ENCODE assay signal across 18 cellular contexts in the genomic region with DNA sequence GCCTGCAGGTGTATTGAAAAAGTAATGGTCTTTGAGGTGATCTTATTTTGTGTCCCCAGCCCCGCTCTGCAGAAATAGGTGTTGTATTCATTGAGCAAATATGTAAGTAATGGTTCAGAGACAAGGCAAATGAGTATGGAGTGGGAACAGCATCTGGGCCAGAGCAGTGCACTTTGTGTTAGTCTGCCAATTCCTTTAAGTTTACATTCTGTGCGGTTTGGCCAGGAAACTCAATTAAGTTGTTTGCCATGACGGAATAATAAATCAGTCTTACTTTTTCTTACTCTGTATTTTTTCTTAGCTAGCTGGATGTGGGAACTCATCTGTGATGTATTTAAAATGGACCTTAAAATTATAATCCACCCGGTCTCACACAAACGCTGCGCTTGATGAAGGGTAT. TPM values are rescaled to one million over a fixed set of nuclear protein-coding genes. Genes with fewer than 3 reads are reported as not detected.
A peak's percentile ranks its signal among the peaks of the same experiment; 100 is the strongest.
DNase-seq lines count a peak whose midpoint lies in the region; TF ChIP-seq lines count a peak whose summit lies in the region.
"Had no signal": no experiment of that assay in that cellular context is flagged by ENCODE, and none has a peak within 500 bp of the region (broad histone marks: within the 10 kb centered on the region; RNA-seq: fewer than 3 reads in every experiment).

No MANE protein-coding gene starts in this region.

- CTCF ChIA-PET in AG04450 (lab: Charles Lee), result no interaction called here

- H3K79me2 ChIP-seq in fibroblast of lung (ENCODE audit: control insufficient read depth, insufficient read depth, low read length), result peaks cover 2% of the 10 kb centered on the region

- H3K36me3 ChIP-seq in SK-N-MC (ENCODE audit: insufficient read depth, low read length) (no peaks in the 10 kb centered on the region), fibroblast of lung (ENCODE audit: control insufficient read depth, insufficient read depth, low read length) (no peaks in the 10 kb centered on the region)

- no peak overlapping the region for H3K9ac ChIP-seq in SK-N-MC (ENCODE audit: insufficient read length)
- no peak overlapping the region for H3K9ac ChIP-seq in fibroblast of lung (ENCODE audit: insufficient read depth, low read length)

- no peaks in the 10 kb centered on the region for H4K20me1 ChIP-seq in fibroblast of lung (ENCODE audit: control insufficient read depth, extremely low read depth, insufficient read depth, low read length)

- no peaks in the 10 kb centered on the region for H3K9me3 ChIP-seq in AG04450 (ENCODE audit: control insufficient read depth, insufficient read depth, low read length)
- H3K9me3 ChIP-seq in SK-N-MC (ENCODE audit: low read depth, low read length), result no peaks in the 10 kb centered on the region
- H3K9me3 ChIP-seq in fibroblast of lung (ENCODE audit: control insufficient read depth, insufficient read depth, low read depth, low read length), result no peaks in the 10 kb centered on the region

- H3K27ac ChIP-seq in AG04450 (ENCODE audit: low read depth, low read length), result no peak overlapping the region
- no peak overlapping the region for H3K27ac ChIP-seq in SK-N-MC
- no peak overlapping the region for H3K27ac ChIP-seq in fibroblast of lung (ENCODE audit: insufficient read depth, low read length)
- H3K27ac ChIP-seq: C4-2B had no signal

- no peak for TF ChIP-seq CTCF in AG04450 (IDR thresholded peaks at IDR 0.05; ENCODE audit: low read depth, low read length)
- no peak for TF ChIP-seq CTCF in fibroblast of lung (conservative IDR thresholded peaks at IDR 0.05 in 1 of 2, IDR thresholded peaks at IDR 0.05 in 1 of 2; ENCODE audit: low read depth in 1 of 2, low read length in 2 of 2)

- no peaks in the 10 kb centered on the region for H3K4me1 ChIP-seq in fibroblast of lung (ENCODE audit: control insufficient read depth, extremely low read depth, insufficient read depth, low read length)

- H3K4me2 ChIP-seq in fibroblast of lung (ENCODE audit: extremely low read depth, insufficient read depth, low read length), result peak overlapping the region; percentile 2

- POLR2A ChIA-PET in AG04450 (lab: Yijun Ruan, JAX), result interaction anchor here (2.2 kb wide), 1 partner anchor 13 kb away, joined by 10 read pairs; a partner anchor contains a TSS

- DNase-seq in AG04450 (ENCODE audit: low read depth, low spot score) (peak; percentile 62), GM04504 (ENCODE audit: low read depth) (peak; percentile 72), SK-N-MC (ENCODE audit: low read depth, low spot score) (peak; percentile 40), fibroblast of lung (ENCODE audit: low read depth in 2 of 2) (peak; percentile 91 to 92), SKM-1 (lab: John Stamatoyannopoulos, UW; ENCODE audit: unreplicated experiment) (no peak), SHP77 treated with DMSO at 0.1 percent for 48 hours (lab: John Stamatoyannopoulos, UW) (no peak), HuH-7.5 (ENCODE audit: low spot score) (no peak)
- DNase-seq in activated T-cell treated with anti-CD3 and anti-CD28 coated beads, Interleukin-2, amount 50 U/mL, for 48 hours, result no peak
- DNase-seq: 8988T; Karpas-422; NCI-H1105 treated with DMSO at 0.1 percent for 48 hours; NCI-H187; NCI-H345; NCI-H69; NK-92 treated with Interleukin-12 subunit alpha and Interleukin-12 subunit beta, amount 100 ng/mL, for 24 hours; SHP77 had no signal

- H3K4me3 ChIP-seq in AG04450 (ENCODE audit: low read depth, low read length) (no peak overlapping the region), SK-N-MC (no peak overlapping the region), fibroblast of lung (replicated peaks in 1 of 4; ENCODE audit: control extremely low read depth in 1 of 4, insufficient read depth in 1 of 4, low read depth in 3 of 4, low read length in 4 of 4) (no peak overlapping the region)

- no peak overlapping the region for H2AFZ ChIP-seq in fibroblast of lung (ENCODE audit: low read length)

- H3K27me3 ChIP-seq in AG04450 (ENCODE audit: control insufficient read depth, insufficient read depth, low read length) (no peaks in the 10 kb centered on the region), fibroblast of lung (ENCODE audit: control insufficient read depth, insufficient read depth, low read length) (no peaks in the 10 kb centered on the region)

RNA-seq across cellular contexts. Expression of a gene that starts 12.6 kb away (rescaled TPM):
- polyA plus RNA-seq in AG04450 (2011; rRNA removed) (7.3 TPM in 2 replicates), fibroblast of lung (3.8 and 5.1 TPM in 2 replicates)
- 12.3 and 13.5 TPM in 2 replicates for polyA minus RNA-seq in AG04450 (2011; rRNA and poly(A)+ RNA removed)
- 3.1 and 14.0 TPM in 2 replicates for total RNA-seq in fibroblast of lung
- 2.8 and 4.1 TPM in 2 replicates for polyA plus RNA-seq in fibroblast of lung (2012)
- polyA minus RNA-seq in fibroblast of lung (ENCODE audit: low replicate concordance), result 2.1 and 5.4 TPM in 2 replicates
- total RNA-seq: OCI-LY7 had no signal

Comparison
In these comparisons a context has a peak if more than half of its experiments do, and no peak if none do; other contexts are left out.
1. DNase-seq: peak in AG04450 (single experiment), GM04504 (single experiment), SK-N-MC (single experiment) and fibroblast of lung (2 of 2); none in SKM-1 (single experiment), activated T-cell treated with anti-CD3 and anti-CD28 coated beads, Interleukin-2, amount 50 U/mL, for 48 hours (0 of 2), SHP77 treated with DMSO at 0.1 percent for 48 hours (single experiment) and HuH-7.5 (single experiment).